In genomic region chr17:16327018-16327417, GRCh38 we compare ENCODE assay signal across 23 cellular contexts. TPM values are rescaled to one million over a fixed set of nuclear protein-coding genes. Genes with fewer than 3 reads are reported as not detected.
DNase-seq lines count a peak whose midpoint lies in the region; ATAC-seq, FAIRE-seq and TF ChIP-seq lines count a peak whose summit lies in the region.
"Had no signal": no experiment of that assay in that cellular context is flagged by ENCODE, and none has a peak within 500 bp of the region (broad histone marks: within the 10 kb centered on the region; RNA-seq: fewer than 3 reads in every experiment).

No MANE protein-coding gene starts in this region.

- TF ChIP-seq POLR2A in right lobe of liver (IDR thresholded peaks at IDR 0.05): no peak
- no peak for TF ChIP-seq POLR2A in HepG2 (IDR thresholded peaks at IDR 0.05; ENCODE audit: insufficient read depth in 1 of 2, low read depth in 2 of 2, low read length in 2 of 2)

- H3K27me3 Mint-ChIP-seq in stimulated activated memory B cell treated with anti-CD40 and anti-IgM and Interleukin-4, amounts not matched to agents 10 μg/mL and 1 μg/mL and 100 μg/mL, for 72 hours: no peaks in the 10 kb centered on the region
- no peaks in the 10 kb centered on the region for H3K27me3 Mint-ChIP-seq in activated CD8-positive, alpha-beta memory T cell treated with anti-CD3 and anti-CD28 coated beads, Interleukin-2, amount 10 ng/mL, durations not matched to agents 7 days and 5 days
- H3K27me3 Mint-ChIP-seq: CD4-positive, alpha-beta T cell; CD8-positive, alpha-beta memory T cell had no signal

- DNase-seq in right lobe of liver (no peak), HepG2 (ENCODE audit: low spot score) (no peak)
- no peak for DNase-seq in activated CD8-positive, alpha-beta memory T cell treated with anti-CD3 and anti-CD28 coated beads, Interleukin-2, amount 10 ng/mL, durations not matched to agents 7 days and 5 days
- no peak for DNase-seq in activated CD8-positive, alpha-beta memory T cell treated with anti-CD3 and anti-CD28 coated beads, Interleukin-2, amount 50 U/mL, for 4 hours
- DNase-seq: BE2C; CD4-positive, alpha-beta T cell; CD8-positive, alpha-beta memory T cell; DMS 273 treated with DMSO at 0.1 percent for 48 hours; DMS79; GF-D8; H9 had no signal

- no peaks in the 10 kb centered on the region for H3K9me3 Mint-ChIP-seq in stimulated activated memory B cell treated with anti-CD40 and anti-IgM and Interleukin-4, amounts not matched to agents 10 μg/mL and 1 μg/mL and 100 μg/mL, for 72 hours
- no peaks in the 10 kb centered on the region for H3K9me3 Mint-ChIP-seq in activated CD8-positive, alpha-beta memory T cell treated with anti-CD3 and anti-CD28 coated beads, Interleukin-2, amount 10 ng/mL, durations not matched to agents 7 days and 5 days (ENCODE audit: low read depth)
- H3K9me3 Mint-ChIP-seq: CD14-positive monocyte; CD4-positive, alpha-beta T cell; CD8-positive, alpha-beta memory T cell; GM23338 had no signal

- intact Hi-C loops in right lobe of liver (cut with DNase I) (no loop called here), HepG2 (cut with micrococcal nuclease; ENCODE audit: unreplicated experiment) (no loop called here)

- no peaks in the 10 kb centered on the region for H4K20me1 ChIP-seq in HepG2 (ENCODE audit: insufficient read depth, low read length)
- H4K20me1 ChIP-seq: BLaER1 treated with 17β-estradiol and CSF1 and Interleukin-3, amounts not matched to agents 10 nM and 100 nM had no signal

- H3K27ac Mint-ChIP-seq in stimulated activated memory B cell treated with anti-CD40 and anti-IgM and Interleukin-4, amounts not matched to agents 10 μg/mL and 1 μg/mL and 100 μg/mL, for 72 hours: peak overlapping the region; percentile 60
- H3K27ac Mint-ChIP-seq in activated CD8-positive, alpha-beta memory T cell treated with anti-CD3 and anti-CD28 coated beads, Interleukin-2, amount 10 ng/mL, durations not matched to agents 7 days and 5 days: no peak overlapping the region
- H3K27ac Mint-ChIP-seq: CD4-positive, alpha-beta T cell; CD8-positive, alpha-beta memory T cell; GM23338; H9 had no signal

- ATAC-seq in right lobe of liver (peak in 3 of 4 donors; percentile 58 to 68 (median 60)), HepG2 (no peak), HG03457 (IDR thresholded peaks at IDR 0.05; ENCODE audit: unreplicated experiment) (no peak)
- no peak for ATAC-seq in stimulated activated memory B cell treated with anti-CD40 and anti-IgM and Interleukin-4, amounts not matched to agents 10 μg/mL and 1 μg/mL and 100 μg/mL, for 72 hours
- no peak for ATAC-seq in activated CD8-positive, alpha-beta memory T cell treated with anti-CD3 and anti-CD28 coated beads, Interleukin-2, amount 10 ng/mL, durations not matched to agents 7 days and 5 days
- ATAC-seq: GM23338, HCT116 had no signal

- POLR2A ChIA-PET in HepG2 (lab: Yijun Ruan, JAX): interaction anchor here (1.3 kb wide), 1 partner anchor 29 kb away, joined by 4 read pairs; no protein-coding TSS in a partner anchor

- H3K4me1 Mint-ChIP-seq in stimulated activated memory B cell treated with anti-CD40 and anti-IgM and Interleukin-4, amounts not matched to agents 10 μg/mL and 1 μg/mL and 100 μg/mL, for 72 hours: peaks cover 42% of the 10 kb centered on the region
- no peaks in the 10 kb centered on the region for H3K4me1 Mint-ChIP-seq in activated CD8-positive, alpha-beta memory T cell treated with anti-CD3 and anti-CD28 coated beads, Interleukin-2, amount 10 ng/mL, durations not matched to agents 7 days and 5 days
- H3K4me1 Mint-ChIP-seq: CD14-positive monocyte; CD8-positive, alpha-beta memory T cell; GM23338 had no signal

- CTCF ChIA-PET in HepG2 (lab: Yijun Ruan, JAX; ENCODE audit: low intra/inter-chr PET ratio, low total read pairs): no interaction called here
- CTCF ChIA-PET in activated CD8-positive, alpha-beta memory T cell treated with anti-CD3 and anti-CD28 coated beads, Interleukin-2, amount 10 ng/mL, durations not matched to agents 7 days and 5 days (lab: Charles Lee): interaction anchor here (1.0 to 1.2 kb wide), 3 partner anchors 14 to 24 kb away, joined by 3 to 4 read pairs (median 3); no protein-coding TSS in a partner anchor

- no peak overlapping the region for H2AFZ ChIP-seq in HepG2 (ENCODE audit: low read length)
- H2AFZ ChIP-seq: GM23338 had no signal

- H3K27me3 ChIP-seq in right lobe of liver (no peaks in the 10 kb centered on the region), HepG2 (ENCODE audit: control insufficient read depth in 1 of 2, insufficient read depth in 2 of 2, low read length in 2 of 2) (no peaks in the 10 kb centered on the region)
- H3K27me3 ChIP-seq: BE2C; BLaER1 treated with 17β-estradiol and CSF1 and Interleukin-3, amounts not matched to agents 10 nM and 100 nM had no signal

- TF ChIP-seq RAD21 in HepG2 (CRISPR knock-in tag; IDR thresholded peaks at IDR 0.05): no peak

- H3K36me3 ChIP-seq in right lobe of liver (no peaks in the 10 kb centered on the region), HepG2 (replicated peaks in 1 of 2; ENCODE audit: control insufficient read depth in 1 of 2, insufficient read depth in 2 of 2, low read length in 2 of 2) (peaks cover 0 to 20% of the 10 kb centered on the region in 2 experiments; a peak in 3 of 5 replicates)
- H3K36me3 ChIP-seq: BE2C had no signal

- no peak for FAIRE-seq in HepG2 (lab: Jason Lieb, UNC)
- FAIRE-seq: A204.1, D721Med, GM12891, GM18507 had no signal

- no peak for TF ChIP-seq CTCF in right lobe of liver (IDR thresholded peaks at IDR 0.05)
- TF ChIP-seq CTCF in HepG2 (CRISPR knock-in tag; IDR thresholded peaks at IDR 0.05): no peak

- WGBS in right lobe of liver (ENCODE audit: insufficient coverage, low coverage, low lambda C conversion rate, missing lambda C conversion rate): 77% methylated on average over 2 of the region's 3 CpGs
- 98% methylated on average over 3 of the region's 3 CpGs for WGBS in HepG2 (ENCODE audit: low lambda C conversion rate)

- H3K9ac ChIP-seq in HepG2 (ENCODE audit: insufficient read depth, low read depth, low read length): no peak overlapping the region
- H3K9ac ChIP-seq: BLaER1 treated with 17β-estradiol and CSF1 and Interleukin-3, amounts not matched to agents 10 nM and 100 nM had no signal

- H3K4me1 ChIP-seq in right lobe of liver (no peaks in the 10 kb centered on the region), HepG2 (ENCODE audit: insufficient read depth, low read length) (peaks cover 12% of the 10 kb centered on the region)
- H3K4me1 ChIP-seq: BE2C had no signal

- H3K4me3 ChIP-seq in right lobe of liver (no peak overlapping the region), HepG2 (replicated peaks in 1 of 3; ENCODE audit: insufficient read depth in 1 of 3, low read depth in 2 of 3, low read length in 3 of 3) (no peak overlapping the region)
- H3K4me3 ChIP-seq: BLaER1 treated with 17β-estradiol and CSF1 and Interleukin-3, amounts not matched to agents 10 nM and 100 nM; GM23338 had no signal

- H3K27ac ChIP-seq in right lobe of liver: no peak overlapping the region
- H3K27ac ChIP-seq in HepG2 (ENCODE audit: extremely low read length, insufficient read depth, low read length): no peak overlapping the region
- H3K27ac ChIP-seq in angular gyrus (ENCODE audit: low read depth, low read length): peak overlapping the region; percentile 65
- H3K27ac ChIP-seq: 22Rv1; BLaER1 treated with 17β-estradiol and CSF1 and Interleukin-3, amounts not matched to agents 10 nM and 100 nM had no signal

- H3K9me3 ChIP-seq in right lobe of liver: no peaks in the 10 kb centered on the region
- H3K9me3 ChIP-seq in HepG2 (ENCODE audit: low read length): no peaks in the 10 kb centered on the region
- H3K9me3 ChIP-seq: BE2C; BLaER1 treated with 17β-estradiol and CSF1 and Interleukin-3, amounts not matched to agents 10 nM and 100 nM had no signal

- no peak overlapping the region for H3K4me3 Mint-ChIP-seq in stimulated activated memory B cell treated with anti-CD40 and anti-IgM and Interleukin-4, amounts not matched to agents 10 μg/mL and 1 μg/mL and 100 μg/mL, for 72 hours
- H3K4me3 Mint-ChIP-seq in activated CD8-positive, alpha-beta memory T cell treated with anti-CD3 and anti-CD28 coated beads, Interleukin-2, amount 10 ng/mL, durations not matched to agents 7 days and 5 days: no peak overlapping the region
- H3K4me3 Mint-ChIP-seq: CD14-positive monocyte; CD4-positive, alpha-beta T cell; CD8-positive, alpha-beta memory T cell; GM23338; H9 had no signal

- H3K4me2 ChIP-seq in HepG2 (ENCODE audit: low read depth, low read length): no peak overlapping the region
- H3K4me2 ChIP-seq: BLaER1 treated with 17β-estradiol and CSF1 and Interleukin-3, amounts not matched to agents 10 nM and 100 nM; GM23338 had no signal

- no peak for TF ChIP-seq EP300 in HepG2 (IDR thresholded peaks at IDR 0.05; ENCODE audit: low read depth in 2 of 2, low read length in 2 of 2)
- no peak for TF ChIP-seq EP300 in HepG2 (CRISPR knock-in tag; IDR thresholded peaks at IDR 0.05; ENCODE audit: borderline replicate concordance)

- BruUV-seq in HepG2 (replicated peaks; lab: Mats Ljungman, UMichigan): no TSS peak

- H3K79me2 ChIP-seq in HepG2 (ENCODE audit: insufficient read depth, low read length): no peaks in the 10 kb centered on the region

- H3K36me3 Mint-ChIP-seq in stimulated activated memory B cell treated with anti-CD40 and anti-IgM and Interleukin-4, amounts not matched to agents 10 μg/mL and 1 μg/mL and 100 μg/mL, for 72 hours: peaks cover 22% of the 10 kb centered on the region
- peaks cover 5% of the 10 kb centered on the region for H3K36me3 Mint-ChIP-seq in activated CD8-positive, alpha-beta memory T cell treated with anti-CD3 and anti-CD28 coated beads, Interleukin-2, amount 10 ng/mL, durations not matched to agents 7 days and 5 days

- in situ Hi-C loops in HepG2 (cut with HindIII; ENCODE audit: extremely low pct_ligation_motif_present, low pct_unique_long_range_greater_than_20kb): no loop called here

RNA-seq across cellular contexts. Expression of gene CENPV, which starts 26.3 kb away (rescaled TPM):
- total RNA-seq in right lobe of liver (10 to 100 TPM; 19.8 to 34.5 (median 24.8) TPM), HepG2 (2016; rRNA removed; fragmentation: Illumina TruSeq; extraction: Trizol) (216 and 292 TPM in 2 replicates)
- total RNA-seq in HepG2 (2016; cell fraction: cytosol; rRNA removed; fragmentation: Illumina TruSeq; extraction: Trizol; ENCODE audit: low read depth): 661 and 704 TPM in 2 replicates
- total RNA-seq in HepG2 (2016; cell fraction: insoluble cytoplasmic fraction; rRNA removed; fragmentation: Illumina TruSeq; extraction: Trizol): 238 and 290 TPM in 2 replicates
- total RNA-seq in HepG2 (2016; cell fraction: membrane; rRNA removed; fragmentation: Illumina TruSeq; extraction: Trizol): 633 and 641 TPM in 2 replicates
- 133 and 151 TPM in 2 replicates for total RNA-seq in HepG2 (2016; cell fraction: nucleus; rRNA removed; fragmentation: Illumina TruSeq; extraction: Trizol)
- 159 and 193 TPM in 2 replicates for polyA plus RNA-seq in HepG2 (2011; rRNA removed)
- 149 and 152 TPM in 2 replicates for polyA plus RNA-seq in HepG2 (2011; cell fraction: cytosol; rRNA removed)
- 166 and 206 TPM in 2 replicates for polyA plus RNA-seq in HepG2 (2011; cell fraction: nucleus; rRNA removed)
- 145 and 146 TPM in 2 replicates for polyA plus RNA-seq in HepG2 (2012)
- 677 and 732 TPM in 2 replicates for polyA plus RNA-seq in HepG2 (2016; cell fraction: cytosol; fragmentation: Illumina TruSeq; extraction: Trizol; ENCODE audit: low read depth)
- polyA plus RNA-seq in HepG2 (2016; cell fraction: insoluble cytoplasmic fraction; fragmentation: Illumina TruSeq; extraction: Trizol; ENCODE audit: low read depth): 223 and 226 TPM in 2 replicates
- 572 and 580 TPM in 2 replicates for polyA plus RNA-seq in HepG2 (2016; cell fraction: membrane; fragmentation: Illumina TruSeq; extraction: Trizol; ENCODE audit: low read depth)
- 273 and 282 TPM in 2 replicates for polyA plus RNA-seq in HepG2 (2016; cell fraction: nucleus; fragmentation: Illumina TruSeq; extraction: Trizol; ENCODE audit: insufficient read depth, low read depth)
- 85.8 and 95.1 TPM in 2 replicates for polyA minus RNA-seq in HepG2 (2011; rRNA and poly(A)+ RNA removed; ENCODE audit: low replicate concordance)
- polyA minus RNA-seq in HepG2 (2011; cell fraction: cytosol; rRNA and poly(A)+ RNA removed): 30.3 and 32.7 TPM in 2 replicates
- 68.9 and 72.5 TPM in 2 replicates for polyA minus RNA-seq in HepG2 (2011; cell fraction: nucleus; rRNA and poly(A)+ RNA removed)
- total RNA-seq in activated CD8-positive, alpha-beta memory T cell treated with anti-CD3 and anti-CD28 coated beads, Interleukin-2, amount 10 ng/mL, durations not matched to agents 7 days and 5 days: 10 to 100 TPM; 17.2 to 20.4 TPM

RNA-seq across cellular contexts. Expression of gene UBB, which starts 53.9 kb away (rescaled TPM):
- 1,000 to 10,000 TPM; 1,045 to 2,319 (median 1,420) TPM for total RNA-seq in right lobe of liver
- 2,066 and 2,598 TPM in 2 replicates for total RNA-seq in HepG2 (2016; rRNA removed; fragmentation: Illumina TruSeq; extraction: Trizol)
- total RNA-seq in HepG2 (2016; cell fraction: cytosol; rRNA removed; fragmentation: Illumina TruSeq; extraction: Trizol; ENCODE audit: low read depth): 1,884 and 2,042 TPM in 2 replicates
- 2,199 and 2,677 TPM in 2 replicates for total RNA-seq in HepG2 (2016; cell fraction: insoluble cytoplasmic fraction; rRNA removed; fragmentation: Illumina TruSeq; extraction: Trizol)
- 1,573 and 1,587 TPM in 2 replicates for total RNA-seq in HepG2 (2016; cell fraction: membrane; rRNA removed; fragmentation: Illumina TruSeq; extraction: Trizol)
- total RNA-seq in HepG2 (2016; cell fraction: nucleus; rRNA removed; fragmentation: Illumina TruSeq; extraction: Trizol): 582 and 612 TPM in 2 replicates
- polyA plus RNA-seq in HepG2 (2011; rRNA removed): 1,130 and 1,263 TPM in 2 replicates
- polyA plus RNA-seq in HepG2 (2011; cell fraction: cytosol; rRNA removed): 1,588 and 1,623 TPM in 2 replicates
- 397 and 543 TPM in 2 replicates for polyA plus RNA-seq in HepG2 (2011; cell fraction: nucleus; rRNA removed)
- 1,977 and 2,062 TPM in 2 replicates for polyA plus RNA-seq in HepG2 (2012)
- polyA plus RNA-seq in HepG2 (2016; cell fraction: cytosol; fragmentation: Illumina TruSeq; extraction: Trizol; ENCODE audit: low read depth): 1,937 and 2,024 TPM in 2 replicates
- polyA plus RNA-seq in HepG2 (2016; cell fraction: insoluble cytoplasmic fraction; fragmentation: Illumina TruSeq; extraction: Trizol; ENCODE audit: low read depth): 1,705 and 1,710 TPM in 2 replicates
- 1,088 and 1,107 TPM in 2 replicates for polyA plus RNA-seq in HepG2 (2016; cell fraction: membrane; fragmentation: Illumina TruSeq; extraction: Trizol; ENCODE audit: low read depth)
- 679 and 692 TPM in 2 replicates for polyA plus RNA-seq in HepG2 (2016; cell fraction: nucleus; fragmentation: Illumina TruSeq; extraction: Trizol; ENCODE audit: insufficient read depth, low read depth)
- 1,440 and 2,606 TPM in 2 replicates for polyA minus RNA-seq in HepG2 (2011; rRNA and poly(A)+ RNA removed; ENCODE audit: low replicate concordance)
- polyA minus RNA-seq in HepG2 (2011; cell fraction: cytosol; rRNA and poly(A)+ RNA removed): 681 and 793 TPM in 2 replicates
- 194 and 303 TPM in 2 replicates for polyA minus RNA-seq in HepG2 (2011; cell fraction: nucleus; rRNA and poly(A)+ RNA removed)
- total RNA-seq in activated CD8-positive, alpha-beta memory T cell treated with anti-CD3 and anti-CD28 coated beads, Interleukin-2, amount 10 ng/mL, durations not matched to agents 7 days and 5 days: 1,000 to 10,000 TPM; 1,297 to 1,567 TPM

Comparison
In these comparisons a context has a peak if more than half of its experiments do, and no peak if none do; other contexts are left out.
1. ATAC-seq: peak in right lobe of liver (3 of 4); none in HepG2 (single experiment), stimulated activated memory B cell treated with anti-CD40 and anti-IgM and Interleukin-4, amounts not matched to agents 10 μg/mL and 1 μg/mL and 100 μg/mL, for 72 hours (single experiment), activated CD8-positive, alpha-beta memory T cell treated with anti-CD3 and anti-CD28 coated beads, Interleukin-2, amount 10 ng/mL, durations not matched to agents 7 days and 5 days (single experiment) and HG03457 (single experiment).